8 cellular contexts compared by ENCODE assay signal in the genomic region with DNA sequence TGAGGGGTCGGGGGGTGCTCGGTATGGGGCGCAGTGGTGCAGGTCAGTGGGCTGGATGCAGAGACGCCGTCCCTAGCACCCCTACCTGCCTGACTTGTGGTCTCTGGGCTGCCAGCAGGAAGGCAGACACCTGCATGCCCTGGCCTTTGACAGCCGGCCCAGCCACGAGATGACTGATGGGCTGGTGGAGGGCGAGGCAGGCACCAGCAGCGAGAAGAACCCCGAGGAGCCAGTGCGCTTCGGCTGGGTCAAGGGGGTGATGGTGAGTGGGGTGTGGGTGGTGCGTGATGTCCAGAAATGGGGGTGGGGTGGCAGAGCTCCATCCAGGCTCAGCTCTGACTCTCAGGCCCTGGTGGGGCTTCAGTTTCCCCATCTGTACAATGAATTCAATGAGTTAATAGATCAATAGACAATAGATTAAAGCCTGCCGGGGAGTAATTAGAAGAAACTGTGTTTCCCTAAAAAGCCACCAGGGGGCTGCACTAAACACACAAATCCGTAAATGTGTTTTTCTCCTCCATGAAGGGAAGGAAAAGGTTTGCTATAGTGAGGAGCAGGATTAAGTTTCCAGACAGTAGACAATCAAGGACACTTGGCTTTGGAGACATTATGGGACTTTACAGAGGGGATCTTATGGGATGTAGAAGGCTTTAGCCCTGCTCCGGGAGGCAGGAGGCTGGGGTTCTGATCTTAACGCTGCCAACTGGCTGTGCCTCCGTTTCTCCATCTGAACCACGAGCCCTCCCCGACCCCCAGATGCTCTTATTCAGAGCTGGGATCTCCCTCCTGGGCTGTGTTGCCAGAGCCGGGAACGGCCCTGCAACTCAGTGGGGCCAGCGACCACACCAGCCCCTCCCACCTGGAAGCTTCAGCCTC. TPM values are rescaled to one million over a fixed set of nuclear protein-coding genes. Genes with fewer than 3 reads are reported as not detected.
DNase-seq lines count a peak whose midpoint lies in the region; ATAC-seq and TF ChIP-seq lines count a peak whose summit lies in the region.

No MANE protein-coding gene starts in this region.

- H3K27me3 ChIP-seq in GM23248 (replicated peaks; ENCODE audit: insufficient read depth) (no peaks in the 10 kb centered on the region), heart left ventricle (no peaks in the 10 kb centered on the region)

- H3K4me3 ChIP-seq in GM23248, result no peak overlapping the region
- no peak overlapping the region for H3K4me3 ChIP-seq in heart left ventricle

- no peaks in the 10 kb centered on the region for H3K9me3 Mint-ChIP-seq in activated naive CD4-positive, alpha-beta T cell treated with anti-CD3 and anti-CD28 coated beads, Interleukin-2, amount 10 ng/mL, durations not matched to agents 7 days and 5 days

- H3K4me1 Mint-ChIP-seq in activated naive CD4-positive, alpha-beta T cell treated with anti-CD3 and anti-CD28 coated beads, Interleukin-2, amount 10 ng/mL, durations not matched to agents 7 days and 5 days, result peaks cover 18% of the 10 kb centered on the region

- H3K27ac Mint-ChIP-seq in activated naive CD4-positive, alpha-beta T cell treated with anti-CD3 and anti-CD28 coated beads, Interleukin-2, amount 10 ng/mL, durations not matched to agents 7 days and 5 days, result no peak overlapping the region

- H3K4me3 Mint-ChIP-seq in activated naive CD4-positive, alpha-beta T cell treated with anti-CD3 and anti-CD28 coated beads, Interleukin-2, amount 10 ng/mL, durations not matched to agents 7 days and 5 days, result no peak overlapping the region

- CTCF ChIA-PET in activated naive CD4-positive, alpha-beta T cell treated with anti-CD3 and anti-CD28 coated beads, Interleukin-2, amount 10 ng/mL, durations not matched to agents 7 days and 5 days (lab: Charles Lee), result interaction anchor here (0.7 to 7.3 kb wide), 25 partner anchors 8 to 132 kb away, joined by 3 to 96 read pairs (median 4); no protein-coding TSS in a partner anchor

- no peaks in the 10 kb centered on the region for H3K9me2 ChIP-seq in GM23248 (ENCODE audit: insufficient read depth)

- 38 to 41% methylated on average over 17 to 23 of the region's 23 CpGs for WGBS in GM23248 (ENCODE audit: low coverage in 1 of 2, low lambda C conversion rate in 2 of 2, missing lambda C conversion rate in 2 of 2), 2 experiments
- 47 to 55% (median 54%) methylated on average over 19 to 23 of the region's 23 CpGs for WGBS in heart left ventricle, 4 donors

- peak; percentile 72 to 87 (median 80) for TF ChIP-seq CTCF in heart left ventricle (IDR thresholded peaks at IDR 0.05)

- no peak for TF ChIP-seq POLR2A in heart left ventricle (IDR thresholded peaks at IDR 0.05)

- H4K20me1 ChIP-seq in GM23248 (ENCODE audit: insufficient read depth), result no peaks in the 10 kb centered on the region

- no peaks in the 10 kb centered on the region for H3K36me3 Mint-ChIP-seq in activated naive CD4-positive, alpha-beta T cell treated with anti-CD3 and anti-CD28 coated beads, Interleukin-2, amount 10 ng/mL, durations not matched to agents 7 days and 5 days

- no peaks in the 10 kb centered on the region for H3K27me3 Mint-ChIP-seq in activated naive CD4-positive, alpha-beta T cell treated with anti-CD3 and anti-CD28 coated beads, Interleukin-2, amount 10 ng/mL, durations not matched to agents 7 days and 5 days

- no peak overlapping the region for H3K4me2 ChIP-seq in GM23248 (ENCODE audit: unreplicated experiment)

- intact Hi-C loops in heart left ventricle (cut with DNase I), result loop anchor here (1.0 to 10.0 kb wide), 14 partner anchors 45 to 308 kb away; partner anchors contain the start of gene HERPUD1 (in 8 of the 10)

- H3K9ac ChIP-seq in GM23248, result no peak overlapping the region; the same call in 1 of the 2 replicates

- H3K79me2 ChIP-seq in GM23248 (ENCODE audit: insufficient read depth), result no peaks in the 10 kb centered on the region

- in situ Hi-C loops in GM23248 (cut with MboI), result loop anchor here (10.0 kb wide), 2 partner anchors 88 to 168 kb away; no protein-coding TSS in a partner anchor

- H3K9me3 ChIP-seq in GM23248 (ENCODE audit: low read depth) (no peaks in the 10 kb centered on the region), heart left ventricle (no peaks in the 10 kb centered on the region)

- DNase-seq in CD1c-positive myeloid dendritic cell (ENCODE audit: extremely low spot score) (peak; percentile 78), GM23248 (peak; percentile 80), NCI-H748 (lab: John Stamatoyannopoulos, UW; ENCODE audit: unreplicated experiment) (peak; percentile 49), heart left ventricle (no peak), renal cortical epithelial cell (ENCODE audit: low read depth) (peak; percentile 72)
- DNase-seq in activated naive CD4-positive, alpha-beta T cell treated with anti-CD3 and anti-CD28 coated beads, Interleukin-2, amount 10 ng/mL, durations not matched to agents 7 days and 5 days, result peak; percentile 55

- peak overlapping the region; percentile 67 for H2AFZ ChIP-seq in GM23248

- 0 out of 2 replicates have a peak, but pooled peaks cover 4% of the 10 kb centered on the region for H3K4me1 ChIP-seq in GM23248 (ENCODE audit: insufficient read depth)
- H3K4me1 ChIP-seq in heart left ventricle, result peaks cover 0 to 23% (median 5%) of the 10 kb centered on the region in 12 donors

- H3K27ac ChIP-seq in GM23248, result no peak overlapping the region
- H3K27ac ChIP-seq in heart left ventricle, result no peak overlapping the region

- ATAC-seq in heart left ventricle (peak in 2 of 4 donors; percentile 9 to 19), HG02763 (IDR thresholded peaks at IDR 0.05; ENCODE audit: unreplicated experiment) (no peak), HG03565 (IDR thresholded peaks at IDR 0.05; ENCODE audit: unreplicated experiment) (no peak)

- no peaks in the 10 kb centered on the region for H3F3A ChIP-seq in GM23248 (ENCODE audit: insufficient read depth)

- H3K36me3 ChIP-seq in GM23248 (ENCODE audit: low read depth) (no peaks in the 10 kb centered on the region), heart left ventricle (no peaks in the 10 kb centered on the region)

RNA-seq across cellular contexts. Expression of gene SLC12A3, which starts 2.2 kb away (rescaled TPM):
- total RNA-seq in GM23248 (2014; rRNA removed; shearing (Covaris generic)), result not detected in 2 replicates
- polyA plus RNA-seq in GM23248 (2016; fragmentation: Nextera tagmentation; extraction: Ambion mirVana) (not detected in 2 replicates), heart left ventricle (not detected)
- total RNA-seq in heart left ventricle (under 1 TPM in 1 of 9 donors, not detected in 8; 0.08 TPM), renal cortical epithelial cell (2.4 and 5.2 TPM in 2 replicates)

Comparison
In these comparisons a context has a peak if more than half of its experiments do, and no peak if none do; other contexts are left out.
1. DNase-seq: peak in CD1c-positive myeloid dendritic cell (single experiment), GM23248 (single experiment), NCI-H748 (single experiment), activated naive CD4-positive, alpha-beta T cell treated with anti-CD3 and anti-CD28 coated beads, Interleukin-2, amount 10 ng/mL, durations not matched to agents 7 days and 5 days (single experiment) and renal cortical epithelial cell (single experiment); none in heart left ventricle (0 of 5).